27 cellular contexts compared by ENCODE assay signal in genomic region chrX:72340046-72340445, GRCh38. TPM values are rescaled to one million over a fixed set of nuclear protein-coding genes. Genes with fewer than 3 reads are reported as not detected.
"Had no signal": no experiment of that assay in that cellular context is flagged by ENCODE, and none has a peak within 500 bp of the region (broad histone marks: within the 10 kb centered on the region; RNA-seq: fewer than 3 reads in every experiment).

No MANE protein-coding gene starts in this region.

- ATAC-seq: activated CD4-positive, alpha-beta T cell treated with anti-CD3 and anti-CD28 coated beads for 36 hours; activated CD8-positive, alpha-beta memory T cell treated with anti-CD3 and anti-CD28 coated beads, Interleukin-2, amount 10 ng/mL, durations not matched to agents 7 days and 5 days; activated CD8-positive, alpha-beta T cell treated with anti-CD3 and anti-CD28 coated beads, Interleukin-2, amount 10 ng/mL, durations not matched to agents 7 days and 5 days; activated naive CD8-positive, alpha-beta T cell treated with anti-CD3 and anti-CD28 coated beads, Interleukin-2, amount 50 U/mL, for 24 hours; body of pancreas; effector memory CD8-positive, alpha-beta T cell; gastroesophageal sphincter had no signal

- DNase-seq: activated CD4-positive, alpha-beta memory T cell treated with anti-CD3 and anti-CD28 coated beads for 36 hours; activated CD4-positive, alpha-beta T cell treated with anti-CD3 and anti-CD28 coated beads for 36 hours; activated CD4-positive, alpha-beta T cell treated with anti-CD3 and anti-CD28 coated beads, Interleukin-2, amount 10 ng/mL, durations not matched to agents 24 days and 14 days; activated CD4-positive, CD25-positive, alpha-beta regulatory T cell; activated CD4-positive, CD25-positive, alpha-beta regulatory T cell treated with anti-CD3 and anti-CD28 coated beads, Interleukin-2, amount 50 U/mL, for 72 hours; activated CD8-positive, alpha-beta memory T cell treated with anti-CD3 and anti-CD28 coated beads, Interleukin-2, amount 10 ng/mL, durations not matched to agents 7 days and 5 days; activated CD8-positive, alpha-beta memory T cell treated with anti-CD3 and anti-CD28 coated beads, Interleukin-2, amount 50 U/mL, for 4 hours; activated CD8-positive, alpha-beta T cell treated with anti-CD3 and anti-CD28 coated beads, Interleukin-2, amount 10 ng/mL, durations not matched to agents 7 days and 5 days; activated effector memory CD4-positive, alpha-beta T cell treated with anti-CD3 and anti-CD28 coated beads, Interleukin-2, amount 50 U/mL, for 16 hours; activated naive CD4-positive, alpha-beta T cell treated with anti-CD3 and anti-CD28 coated beads for 36 hours; activated naive CD8-positive, alpha-beta T cell treated with anti-CD3 and anti-CD28 coated beads for 36 hours; activated naive CD8-positive, alpha-beta T cell treated with anti-CD3 and anti-CD28 coated beads, Interleukin-2, amount 50 U/mL, for 24 hours; activated T-cell treated with anti-CD3 and anti-CD28 coated beads, Interleukin-2, amount 50 U/mL, for 1 hour; activated T-cell treated with anti-CD3 and anti-CD28 coated beads, Interleukin-2, amount 50 U/mL, for 48 hours; adrenal gland; aorta; body of pancreas; cerebellar nuclear complex; effector CD4-positive, alpha-beta T cell; effector memory CD8-positive, alpha-beta T cell; foreskin melanocyte; heart right ventricle; T-helper 2 cell had no signal

RNA-seq across cellular contexts. Expression of gene CITED1, which starts 34.3 kb away (rescaled TPM):
- total RNA-seq: activated CD4-positive, alpha-beta memory T cell treated with anti-CD3 and anti-CD28 coated beads for 36 hours; activated CD4-positive, alpha-beta T cell treated with anti-CD3 and anti-CD28 coated beads, Interleukin-2, amount 10 ng/mL, durations not matched to agents 24 days and 14 days; activated CD8-positive, alpha-beta memory T cell treated with anti-CD3 and anti-CD28 coated beads, Interleukin-2, amount 10 ng/mL, durations not matched to agents 7 days and 5 days; activated CD8-positive, alpha-beta T cell treated with anti-CD3 and anti-CD28 coated beads, Interleukin-2, amount 10 ng/mL, durations not matched to agents 7 days and 5 days; activated naive CD4-positive, alpha-beta T cell treated with anti-CD3 and anti-CD28 coated beads for 36 hours; activated naive CD8-positive, alpha-beta T cell treated with anti-CD3 and anti-CD28 coated beads for 36 hours; activated T-helper 2 cell treated with anti-CD3 and anti-CD28 coated beads, Interferon-gamma antibody, Interleukin-2, Interleukin-4, amounts not matched to agents 10 μg/mL and 5 μg/mL and 100 μg/mL, durations not matched to agents 14 hours and 24 hours and 36 hours; aorta; body of pancreas; fibroblast of villous mesenchyme; T-helper 1 cell treated with Interleukin-12 subunit alpha and Interleukin-12 subunit beta and Interleukin-4 antibody, amounts not matched to agents 30 ng/mL and 1 ng/mL, for 36 hours had no signal
